Comparison of ENCODE assay signal across 15 cellular contexts in genomic region chr17:73991260-73991659, GRCh38.
"Had no signal": no experiment of that assay in that cellular context is flagged by ENCODE, and none has a peak within 500 bp of the region (broad histone marks: within the 10 kb centered on the region; RNA-seq: fewer than 3 reads in every experiment).

No MANE protein-coding gene starts in this region.

- H3K27me3 ChIP-seq: gastrocnemius medialis, neural progenitor cell, pancreas, testis had no signal

- H3K27ac Mint-ChIP-seq: brain; neural progenitor cell; stimulated activated naive CD8-positive, alpha-beta T cell treated with anti-CD3 and anti-CD28 coated beads, Interleukin-15, Interleukin-2, amounts not matched to agents 100 ng/mL and 50 ng/mL, for 24 hours had no signal

- DNase-seq: activated naive CD4-positive, alpha-beta T cell treated with anti-CD3 and anti-CD28 coated beads, Interleukin-2, amount 50 U/mL, for 16 hours; amniotic stem cell; cortex of kidney; effector memory CD4-positive, alpha-beta T cell; gastrocnemius medialis; kidney; pancreas; stimulated activated CD4-positive, alpha-beta T cell treated with anti-CD3 and anti-CD28 coated beads, Interleukin-4, amount 100 ng/mL, for 24 hours; testis had no signal

- H3K4me3 ChIP-seq: gastrocnemius medialis, neural progenitor cell, pancreas, testis had no signal

- H3K4me1 Mint-ChIP-seq: central memory CD8-positive, alpha-beta T cell had no signal

- H3K36me3 Mint-ChIP-seq: brain, neural progenitor cell had no signal

- H3K27ac ChIP-seq: epithelial cell of prostate, gastrocnemius medialis, neural progenitor cell, pancreas, testis had no signal

- H3K9me3 ChIP-seq: gastrocnemius medialis, pancreas, testis had no signal

- H3K4me1 ChIP-seq: gastrocnemius medialis, neural progenitor cell, pancreas, testis had no signal

- ATAC-seq: activated CD4-positive, CD25-positive, alpha-beta regulatory T cell treated with anti-CD3 and anti-CD28 coated beads, Interleukin-2, amount 50 U/mL, for 24 hours; gastrocnemius medialis; pancreas had no signal

- H3K4me3 Mint-ChIP-seq: brain; central memory CD8-positive, alpha-beta T cell; neural progenitor cell; stimulated activated naive CD8-positive, alpha-beta T cell treated with anti-CD3 and anti-CD28 coated beads, Interleukin-15, Interleukin-2, amounts not matched to agents 100 ng/mL and 50 ng/mL, for 24 hours had no signal

- H3K9me3 Mint-ChIP-seq: central memory CD8-positive, alpha-beta T cell; stimulated activated naive CD8-positive, alpha-beta T cell treated with anti-CD3 and anti-CD28 coated beads, Interleukin-15, Interleukin-2, amounts not matched to agents 100 ng/mL and 50 ng/mL, for 24 hours had no signal

- H3K36me3 ChIP-seq: gastrocnemius medialis, neural progenitor cell, pancreas had no signal

- H3K27me3 Mint-ChIP-seq: brain; central memory CD8-positive, alpha-beta T cell had no signal
